12 cellular contexts compared by ENCODE assay signal in the genomic region with DNA sequence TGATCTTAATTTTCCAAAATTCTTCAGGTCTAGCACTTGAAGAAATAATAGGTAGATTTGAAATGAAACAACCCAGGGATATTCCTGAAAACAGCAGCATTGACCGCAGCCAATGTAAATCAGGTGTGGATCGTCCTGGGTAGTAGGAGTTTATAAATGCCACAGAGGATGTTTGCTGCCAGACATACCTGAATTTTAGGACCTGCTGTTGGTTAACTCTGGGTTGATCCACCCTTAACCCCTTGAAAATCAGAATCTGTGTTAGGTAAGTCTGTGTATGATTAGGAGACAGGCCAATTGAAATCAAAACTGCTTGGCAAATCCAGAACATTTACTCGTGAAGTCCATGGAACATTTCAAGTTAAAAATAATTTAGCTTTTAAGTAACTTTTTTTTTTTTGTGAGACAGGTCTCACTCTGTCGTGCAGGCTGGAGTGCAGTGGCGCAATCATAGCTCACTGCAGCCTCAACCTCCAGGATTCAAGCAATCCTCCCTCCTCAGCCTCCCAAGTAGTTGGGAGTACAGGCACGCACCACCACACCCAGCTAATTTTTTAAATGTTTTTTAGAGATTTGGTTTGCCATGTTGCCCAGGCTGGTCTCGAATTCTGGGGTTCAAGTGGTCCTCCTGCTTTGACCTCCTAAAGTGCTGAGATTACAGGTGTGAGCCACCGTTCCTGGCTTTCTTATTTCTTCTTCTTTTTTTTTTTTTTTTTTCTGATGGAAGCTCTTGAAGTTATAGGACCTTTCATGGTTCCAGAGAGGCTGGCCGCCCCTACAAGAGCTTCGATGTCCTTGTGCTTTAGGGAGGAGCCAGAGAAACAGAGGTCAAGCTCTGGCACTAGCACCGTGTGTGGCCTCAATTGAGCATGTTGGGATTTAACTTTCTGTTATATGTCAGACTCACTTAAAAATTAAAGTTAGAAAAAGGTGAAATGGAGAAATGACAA. TPM values are rescaled to one million over a fixed set of nuclear protein-coding genes. Genes with fewer than 3 reads are reported as not detected.
DNase-seq lines count a peak whose midpoint lies in the region; ATAC-seq and TF ChIP-seq lines count a peak whose summit lies in the region.
"Had no signal": no experiment of that assay in that cellular context is flagged by ENCODE, and none has a peak within 500 bp of the region (broad histone marks: within the 10 kb centered on the region; RNA-seq: fewer than 3 reads in every experiment).

No MANE protein-coding gene starts in this region.

- TF ChIP-seq CTCF in CD14-positive monocyte (IDR thresholded peaks at IDR 0.05) (no peak), endothelial cell (IDR thresholded peaks at IDR 0.05; ENCODE audit: unreplicated experiment) (no peak), neural crest cell (conservative IDR thresholded peaks at IDR 0.05) (no peak), transverse colon (IDR thresholded peaks at IDR 0.05) (no peak)

- in situ Hi-C loops in transverse colon (cut with MboI; ENCODE audit: low pct_ligation_motif_present in 1 of 4, low pct_unique_long_range_greater_than_20kb in 1 of 4, low sequenced_read_pairs in 3 of 4), result loop anchor here in 1 of 4 donors (10.0 kb wide), 1 partner anchor 78 kb away; the partner anchor contains the start of gene TMEM120A

- H3K36me3 ChIP-seq in transverse colon, result no peaks in the 10 kb centered on the region

- H3K4me3 Mint-ChIP-seq in CD14-positive monocyte, result peak overlapping the region; percentile 87 to 92
- peak overlapping the region in 3 of 4 donors; percentile 76 to 98 (median 95) for H3K4me3 Mint-ChIP-seq in IgD-negative memory B cell
- peak overlapping the region; percentile 93 for H3K4me3 Mint-ChIP-seq in endothelial cell (ENCODE audit: unreplicated experiment)
- H3K4me3 Mint-ChIP-seq in neural crest cell, result peak overlapping the region; percentile 89

- 88 to 92% methylated on average over 11 of the region's 11 CpGs for WGBS in transverse colon (ENCODE audit: low coverage in 1 of 2), 2 donors

- H3K9me3 Mint-ChIP-seq in CD14-positive monocyte (peaks cover 0 to 2% (median 0%) of the 10 kb centered on the region in 7 donors), IgD-negative memory B cell (peaks cover 0 to 3% (median 0%) of the 10 kb centered on the region in 3 donors), endothelial cell (ENCODE audit: unreplicated experiment) (no peaks in the 10 kb centered on the region), neural crest cell (no peaks in the 10 kb centered on the region)

- peaks cover 55% of the 10 kb centered on the region for H3K4me1 Mint-ChIP-seq in CD14-positive monocyte
- peaks cover 14 to 23% (median 23%) of the 10 kb centered on the region in 3 donors for H3K4me1 Mint-ChIP-seq in IgD-negative memory B cell
- peaks cover 8% of the 10 kb centered on the region for H3K4me1 Mint-ChIP-seq in endothelial cell (ENCODE audit: unreplicated experiment)
- peaks cover 47% of the 10 kb centered on the region for H3K4me1 Mint-ChIP-seq in neural crest cell

- H3K27ac ChIP-seq in transverse colon, result no peak overlapping the region
- H3K27ac ChIP-seq: foreskin keratinocyte had no signal

- no peak for ATAC-seq in GM18870 (IDR thresholded peaks at IDR 0.05; ENCODE audit: unreplicated experiment)
- no peak for ATAC-seq in HG03469 (IDR thresholded peaks at IDR 0.05; ENCODE audit: unreplicated experiment)
- ATAC-seq: foreskin keratinocyte, left lung had no signal

- intact Hi-C loops in CD14-positive monocyte (cut with micrococcal nuclease) (loop anchor here (5.0 kb wide), 3 partner anchors 35 to 55 kb away; no protein-coding TSS in a partner anchor), transverse colon (cut with DNase I; ENCODE audit: low total_unique reads) (loop anchor here (5.0 to 10.0 kb wide), 3 partner anchors 40 to 78 kb away; partner anchors contain the start of genes RHBDD2 and TMEM120A)

- no peaks in the 10 kb centered on the region for H3K9me3 ChIP-seq in transverse colon
- H3K9me3 ChIP-seq: left lung had no signal

- no peaks in the 10 kb centered on the region for H3K27me3 ChIP-seq in transverse colon
- H3K27me3 ChIP-seq: foreskin keratinocyte, left lung had no signal

- H3K36me3 Mint-ChIP-seq in CD14-positive monocyte, result peaks cover 10 to 26% of the 10 kb centered on the region in 2 donors
- no peaks in the 10 kb centered on the region for H3K36me3 Mint-ChIP-seq in IgD-negative memory B cell
- no peaks in the 10 kb centered on the region for H3K36me3 Mint-ChIP-seq in endothelial cell (ENCODE audit: low read depth, unreplicated experiment)
- no peaks in the 10 kb centered on the region for H3K36me3 Mint-ChIP-seq in neural crest cell (ENCODE audit: low read depth)

- no peak for TF ChIP-seq POLR2A in transverse colon (IDR thresholded peaks at IDR 0.05)

- no peak overlapping the region for H3K4me3 ChIP-seq in transverse colon

- H3K27ac Mint-ChIP-seq in CD14-positive monocyte, result peak overlapping the region in 2 of 7 donors; percentile 72 to 87
- H3K27ac Mint-ChIP-seq in IgD-negative memory B cell, result peak overlapping the region in 1 of 3 donors; percentile 70
- H3K27ac Mint-ChIP-seq in endothelial cell (ENCODE audit: unreplicated experiment), result no peak overlapping the region
- H3K27ac Mint-ChIP-seq in neural crest cell (ENCODE audit: unreplicated experiment), result no peak overlapping the region

- DNase-seq in CD14-positive monocyte (ENCODE audit: low spot score) (no peak), endothelial cell (ENCODE audit: low spot score) (no peak), neural crest cell (ENCODE audit: low read depth, low spot score) (no peak), NCI-H187 (lab: John Stamatoyannopoulos, UW) (no peak), transverse colon (no peak)
- DNase-seq: foreskin keratinocyte, KG1, NCI-H2081 treated with DMSO at 0.1 percent for 48 hours had no signal

- no peak for TF ChIP-seq EP300 in transverse colon (IDR thresholded peaks at IDR 0.05; ENCODE audit: low read depth)

- H3K4me1 ChIP-seq in transverse colon, result peaks cover 6 to 46% (median 28%) of the 10 kb centered on the region in 4 donors
- H3K4me1 ChIP-seq: foreskin keratinocyte had no signal

- peaks cover 0 to 4% (median 2%) of the 10 kb centered on the region in 3 donors for H3K27me3 Mint-ChIP-seq in CD14-positive monocyte (ENCODE audit: low read depth in 3 of 3)
- no peaks in the 10 kb centered on the region for H3K27me3 Mint-ChIP-seq in IgD-negative memory B cell
- peaks cover 7% of the 10 kb centered on the region for H3K27me3 Mint-ChIP-seq in endothelial cell (ENCODE audit: unreplicated experiment)
- no peaks in the 10 kb centered on the region for H3K27me3 Mint-ChIP-seq in neural crest cell (ENCODE audit: low read depth)

RNA-seq across cellular contexts. Expression of gene POR, which starts 2.0 kb away (rescaled TPM):
- 100 to 1,000 TPM in 1 of 2 donors, 10 to 100 TPM in 1; 90.5 to 102 TPM for polyA plus RNA-seq in CD14-positive monocyte
- polyA plus RNA-seq in IgD-negative memory B cell, result 50.2 TPM
- total RNA-seq in endothelial cell (ENCODE audit: unreplicated experiment), result 70.8 TPM
- 123 and 126 TPM in 2 replicates for total RNA-seq in neural crest cell
- 100 to 1,000 TPM in 3 of 4 donors, 10 to 100 TPM in 1; 95.9 to 200 (median 149) TPM for total RNA-seq in transverse colon

RNA-seq across cellular contexts. Expression of gene RHBDD2, which starts 38.1 kb away (rescaled TPM):
- polyA plus RNA-seq in CD14-positive monocyte, result 10 to 100 TPM; 53.1 to 54.6 TPM
- 66.0 TPM for polyA plus RNA-seq in IgD-negative memory B cell
- 50.7 TPM for total RNA-seq in endothelial cell (ENCODE audit: unreplicated experiment)
- total RNA-seq in neural crest cell, result 80.2 and 80.5 TPM in 2 replicates
- total RNA-seq in transverse colon, result 10 to 100 TPM; 44.9 to 79.7 (median 63.7) TPM
